11 cellular contexts compared by ENCODE assay signal in genomic region chr16:57630402-57630787, GRCh38. TPM values are rescaled to one million over a fixed set of nuclear protein-coding genes. Genes with fewer than 3 reads are reported as not detected.
DNase-seq lines count a peak whose midpoint lies in the region; ATAC-seq, FAIRE-seq and TF ChIP-seq lines count a peak whose summit lies in the region.
"Had no signal": no experiment of that assay in that cellular context is flagged by ENCODE, and none has a peak within 500 bp of the region (broad histone marks: within the 10 kb centered on the region; RNA-seq: fewer than 3 reads in every experiment).

No MANE protein-coding gene starts in this region.

- no peak overlapping the region for H3K23ac ChIP-seq in IMR-90 (ENCODE audit: low read depth, low read length)

- no peak overlapping the region for H2BK5ac ChIP-seq in IMR-90 (ENCODE audit: low read depth, low read length, poor library complexity, severe bottlenecking)

- H4K20me1 ChIP-seq in IMR-90 (ENCODE audit: insufficient read depth, low read length) (no peaks in the 10 kb centered on the region; the same call in 1 of the 2 replicates), astrocyte (ENCODE audit: insufficient read depth, low read length) (no peaks in the 10 kb centered on the region)

- H2AK9ac ChIP-seq in IMR-90 (replicated peaks; ENCODE audit: low read depth, low read length, poor library complexity) = peak overlapping the region; percentile 29

- no peak overlapping the region for H3K18ac ChIP-seq in IMR-90 (ENCODE audit: low read depth, low read length)

- no peaks in the 10 kb centered on the region for H3K27me3 ChIP-seq in IMR-90 (ENCODE audit: control insufficient read depth, insufficient read depth, low read length)
- H3K27me3 ChIP-seq in astrocyte (ENCODE audit: insufficient read depth, low read length) = no peaks in the 10 kb centered on the region
- no peaks in the 10 kb centered on the region for H3K27me3 ChIP-seq in layer of hippocampus (ENCODE audit: control insufficient read depth, insufficient read depth, low read length)

- no peak overlapping the region for H4K8ac ChIP-seq in IMR-90 (ENCODE audit: low read depth in 2 of 2, low read length in 2 of 2)

- FAIRE-seq in astrocyte (lab: Jason Lieb, UNC) = no peak
- FAIRE-seq: GM19239 had no signal

- H3K9me1 ChIP-seq in IMR-90 (ENCODE audit: insufficient read depth, low read length) = peaks cover 15% of the 10 kb centered on the region

- peaks cover 13% of the 10 kb centered on the region for H3K27me3 Mint-ChIP-seq in astrocyte (ENCODE audit: low read depth, unreplicated experiment)

- H2BK15ac ChIP-seq in IMR-90 (ENCODE audit: low read depth, low read length) = no peak overlapping the region

- H3K36me3 Mint-ChIP-seq in astrocyte (ENCODE audit: low read depth, unreplicated experiment) = no peaks in the 10 kb centered on the region
- H3K36me3 Mint-ChIP-seq: CD8-positive, alpha-beta T cell had no signal

- H2AFZ ChIP-seq in IMR-90 (replicated peaks; ENCODE audit: low read length, poor library complexity) (no peak overlapping the region), astrocyte (ENCODE audit: low read depth, low read length) (no peak overlapping the region)

- no peak overlapping the region for H3K4me3 Mint-ChIP-seq in astrocyte (ENCODE audit: unreplicated experiment)
- H3K4me3 Mint-ChIP-seq: CD8-positive, alpha-beta T cell had no signal

- H3K4ac ChIP-seq in IMR-90 (ENCODE audit: low read depth, low read length) = no peak overlapping the region

- peaks cover 3% of the 10 kb centered on the region for H3K9me3 Mint-ChIP-seq in astrocyte (ENCODE audit: unreplicated experiment)
- H3K9me3 Mint-ChIP-seq: CD8-positive, alpha-beta T cell had no signal

- no peak overlapping the region for H4K5ac ChIP-seq in IMR-90 (ENCODE audit: low read depth, low read length)

- peaks cover 24% of the 10 kb centered on the region for H3K4me1 ChIP-seq in IMR-90 (ENCODE audit: control insufficient read depth, insufficient read depth, low read length)
- H3K4me1 ChIP-seq in astrocyte (ENCODE audit: insufficient read depth, low read length) = peaks cover 39% of the 10 kb centered on the region

- no peak for TF ChIP-seq POLR2A in IMR-90 (IDR thresholded peaks at IDR 0.05; ENCODE audit: low read depth, low read length)

- peak overlapping the region; percentile 35 for H3K27ac Mint-ChIP-seq in astrocyte (ENCODE audit: unreplicated experiment)
- H3K27ac Mint-ChIP-seq: CD8-positive, alpha-beta T cell had no signal

- H3K36me3 ChIP-seq in IMR-90 (ENCODE audit: control insufficient read depth, insufficient read depth, low read length) = no peaks in the 10 kb centered on the region
- H3K36me3 ChIP-seq in astrocyte (ENCODE audit: insufficient read depth, low read length) = no peaks in the 10 kb centered on the region

- H3K14ac ChIP-seq in IMR-90 (replicated peaks; ENCODE audit: low read depth, low read length) = no peak overlapping the region

- no peaks in the 10 kb centered on the region for H3K79me2 ChIP-seq in astrocyte (ENCODE audit: insufficient read depth, low read length)

- TF ChIP-seq RAD21 in IMR-90 (IDR thresholded peaks at IDR 0.05; ENCODE audit: low read length) = no peak

- no peak overlapping the region for H4K91ac ChIP-seq in IMR-90 (ENCODE audit: insufficient read depth, low read depth, low read length)

- dilution Hi-C loops in IMR-90 (cut with HindIII; ENCODE audit: low sequenced_read_pairs, unreplicated experiment) = no loop called here

- ATAC-seq in IMR-90 (ENCODE audit: low read depth) = no peak
- no peak for ATAC-seq in HG03354 (IDR thresholded peaks at IDR 0.05; ENCODE audit: poor library complexity, severe bottlenecking, unreplicated experiment)
- ATAC-seq: CD8-positive, alpha-beta T cell had no signal

- no peak for TF ChIP-seq CTCF in IMR-90 (conservative IDR thresholded peaks at IDR 0.05; ENCODE audit: low read depth, low read length)
- TF ChIP-seq CTCF in astrocyte (IDR thresholded peaks at IDR 0.05; ENCODE audit: insufficient read depth, low read depth, low read length) = no peak

- H3K4me2 ChIP-seq in IMR-90 (ENCODE audit: low read depth, low read length) (no peak overlapping the region), astrocyte (ENCODE audit: low read length) (no peak overlapping the region)

- no peaks in the 10 kb centered on the region for H3K9me3 ChIP-seq in IMR-90 (ENCODE audit: control insufficient read depth, insufficient read depth, low read length)
- H3K9me3 ChIP-seq in astrocyte (ENCODE audit: insufficient read depth, low read depth, low read length) = no peaks in the 10 kb centered on the region

- in situ Hi-C loops in IMR-90 (cut with MboI; ENCODE audit: low sequenced_read_pairs) = no loop called here

- no peak overlapping the region for H3K9ac ChIP-seq in IMR-90 (ENCODE audit: low read depth, low read length)
- H3K9ac ChIP-seq in astrocyte (ENCODE audit: low read length) = no peak overlapping the region

- no peak overlapping the region for H2BK120ac ChIP-seq in IMR-90 (ENCODE audit: low read depth, low read length)

- peak overlapping the region; percentile 28; the same call in 1 of the 2 replicates for H2BK20ac ChIP-seq in IMR-90 (ENCODE audit: low read depth, low read length)

- WGBS in IMR-90 (ENCODE audit: extremely low coverage in 2 of 2, insufficient read length in 1 of 2), 2 experiments = 92% methylated on average over 2 of the region's 10 CpGs; no CpG with 5 or more reads in 1 of the 2 experiments

- no peak overlapping the region for H3K56ac ChIP-seq in IMR-90 (ENCODE audit: extremely low read depth, insufficient read depth, low read length)

- H3K4me1 Mint-ChIP-seq in astrocyte (ENCODE audit: low read depth, unreplicated experiment) = peaks cover 14% of the 10 kb centered on the region

- BruUV-seq in IMR-90 (replicated peaks; lab: Mats Ljungman, UMichigan) = no TSS peak

- H3K79me1 ChIP-seq in IMR-90 (ENCODE audit: low read depth in 1 of 2, low read length in 2 of 2) = peaks cover 0 to 5% of the 10 kb centered on the region in 2 experiments; a peak in 1 of 4 replicates

- H3K27ac ChIP-seq in IMR-90 (ENCODE audit: insufficient read depth, low read length) = no peak overlapping the region
- H3K27ac ChIP-seq in astrocyte (ENCODE audit: low read depth, low read length) = no peak overlapping the region
- peak overlapping the region; percentile 94 for H3K27ac ChIP-seq in layer of hippocampus (ENCODE audit: low read depth, low read length)
- H3K27ac ChIP-seq in temporal lobe (ENCODE audit: low read depth, low read length) = peak overlapping the region; percentile 82

- DNase-seq in IMR-90 (no peak), astrocyte (ENCODE audit: low read depth) (no peak), T-helper 1 cell (no peak), NCI-H1092 (lab: John Stamatoyannopoulos, UW) (no peak)
- DNase-seq: GDM1 had no signal

- no peak overlapping the region; the same call in 1 of the 2 replicates for H2AK5ac ChIP-seq in IMR-90 (ENCODE audit: low read depth, low read length)

- POLR2A ChIA-PET in IMR-90 (lab: Charles Lee; ENCODE audit: unreplicated experiment) = no interaction called here

- no peak overlapping the region for H3K4me3 ChIP-seq in IMR-90 (ENCODE audit: insufficient read depth, low read depth, low read length)
- no peak overlapping the region for H3K4me3 ChIP-seq in astrocyte (ENCODE audit: insufficient read depth, low read depth, low read length)

- intact Hi-C loops in IMR-90 (cut with micrococcal nuclease) = no loop called here

- CTCF ChIA-PET in IMR-90 (lab: Yijun Ruan, JAX) = no interaction called here

TF ChIP-seq in IMR-90, 13 proteins besides CTCF, POLR2A, EP300 and RAD21 (continues in another document):
- TF ChIP-seq BHLHE40 (IDR thresholded peaks at IDR 0.05; ENCODE audit: low read depth, low read length) (no peak), ELK1 (IDR thresholded peaks at IDR 0.05; ENCODE audit: borderline replicate concordance, low read depth, low read length) (no peak), MXI1 (IDR thresholded peaks at IDR 0.05; ENCODE audit: borderline replicate concordance, low read depth, low read length) (no peak), USF2 (IDR thresholded peaks at IDR 0.05; ENCODE audit: low read depth, low read length) (no peak), CEBPB (IDR thresholded peaks at IDR 0.05; ENCODE audit: low read depth, low read length) (no peak), MAZ (IDR thresholded peaks at IDR 0.05; ENCODE audit: borderline replicate concordance, low read depth, low read length) (no peak), CHD1 (IDR thresholded peaks at IDR 0.05; ENCODE audit: low read depth, low read length) (no peak), MAFK (IDR thresholded peaks at IDR 0.05; ENCODE audit: low read depth, low read length) (no peak), NFE2L2 (IDR thresholded peaks at IDR 0.05; ENCODE audit: low read depth, low read length) (no peak), SMC3 (IDR thresholded peaks at IDR 0.05; ENCODE audit: low read depth, low read length) (no peak), RCOR1 (IDR thresholded peaks at IDR 0.05; ENCODE audit: insufficient replicate concordance, low read length) (no peak), FOS (IDR thresholded peaks at IDR 0.05; ENCODE audit: low read depth, low read length) (no peak)

RNA-seq across cellular contexts. Expression of gene ADGRG1, which starts 2.0 kb away (rescaled TPM):
- 0.83 and 0.90 TPM in 2 replicates for total RNA-seq in IMR-90 (2012; rRNA removed)
- polyA plus RNA-seq in IMR-90 (2012; rRNA removed) = 7.0 and 8.4 TPM in 2 replicates
- 7.1 and 9.4 TPM in 2 replicates for polyA plus RNA-seq in IMR-90 (2012; cell fraction: cytosol; rRNA removed)
- 7.6 and 14.1 TPM in 2 replicates for polyA plus RNA-seq in IMR-90 (2012; cell fraction: nucleus; rRNA removed; ENCODE audit: low replicate concordance)
- 13.6 and 13.9 TPM in 2 replicates for total RNA-seq in astrocyte
- 47.0 TPM for total RNA-seq in temporal lobe

RNA-seq across cellular contexts. Expression of gene ADGRG3, which starts 37.7 kb away (rescaled TPM):
- total RNA-seq in IMR-90 (2012; rRNA removed) (not detected in 2 replicates), astrocyte (not detected in 2 replicates), temporal lobe (0.49 TPM)
- not detected in 2 replicates for polyA plus RNA-seq in IMR-90 (2012; rRNA removed)
- not detected in 2 replicates for polyA plus RNA-seq in IMR-90 (2012; cell fraction: cytosol; rRNA removed)
- not detected in 2 replicates for polyA plus RNA-seq in IMR-90 (2012; cell fraction: nucleus; rRNA removed; ENCODE audit: low replicate concordance)
- total RNA-seq: osteocyte had no signal

Comparison
In these comparisons a context has a peak if more than half of its experiments do, and no peak if none do; other contexts are left out.
1. H3K27ac ChIP-seq: peak in layer of hippocampus (single experiment) and temporal lobe (single experiment); none in IMR-90 (single experiment) and astrocyte (single experiment).